Comparison of ENCODE assay signal across 15 cellular contexts in the genomic region with DNA sequence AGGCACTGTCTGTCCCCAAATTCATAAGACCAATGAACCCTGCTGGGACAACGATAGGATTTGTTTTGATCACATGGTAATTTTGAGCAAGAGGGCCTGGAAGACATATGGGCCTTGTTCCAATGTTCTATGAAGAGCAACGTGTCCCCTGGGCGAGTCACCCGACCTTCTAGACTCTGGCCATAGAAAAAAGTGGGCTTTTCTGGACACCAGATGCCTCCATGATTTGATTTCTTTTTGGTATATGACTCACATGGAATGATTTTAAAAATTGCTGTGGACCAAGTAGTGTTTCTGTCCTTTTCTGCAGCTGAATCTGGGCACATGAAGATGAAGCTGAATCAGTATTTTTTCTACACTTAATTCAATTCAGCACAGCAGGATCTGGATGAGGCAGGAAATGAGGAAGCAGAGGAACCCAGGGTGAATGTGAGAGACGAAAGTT.
DNase-seq lines count a peak whose midpoint lies in the region; ATAC-seq and TF ChIP-seq lines count a peak whose summit lies in the region.
"Had no signal": no experiment of that assay in that cellular context is flagged by ENCODE, and none has a peak within 500 bp of the region (broad histone marks: within the 10 kb centered on the region; RNA-seq: fewer than 3 reads in every experiment).

No MANE protein-coding gene starts in this region.

- no peaks in the 10 kb centered on the region for H3K79me1 ChIP-seq in mesenchymal stem cell (replicated peaks; ENCODE audit: low read length, poor library complexity, severe bottlenecking)

- no peak overlapping the region for H3K18ac ChIP-seq in mesenchymal stem cell (ENCODE audit: low read depth in 1 of 2, low read length in 2 of 2)

- H3K27me3 ChIP-seq in mesenchymal stem cell (ENCODE audit: control insufficient read depth in 1 of 2, insufficient read depth in 1 of 2, low read length in 2 of 2) (no peaks in the 10 kb centered on the region), dorsolateral prefrontal cortex (no peaks in the 10 kb centered on the region)

- no peak for ATAC-seq in HG03139 (IDR thresholded peaks at IDR 0.05; ENCODE audit: unreplicated experiment)

- peak overlapping the region; percentile 84 for H3K27ac Mint-ChIP-seq in chondrocyte (ENCODE audit: unreplicated experiment)
- no peak overlapping the region for H3K27ac Mint-ChIP-seq in glutamatergic neuron (ENCODE audit: unreplicated experiment)
- H3K27ac Mint-ChIP-seq: activated CD4-positive, alpha-beta memory T cell treated with anti-CD3 and anti-CD28 coated beads, Interleukin-2, amount 10 ng/mL, durations not matched to agents 7 days and 5 days; B cell had no signal

- H3K27ac ChIP-seq in mesenchymal stem cell (ENCODE audit: low read length, poor library complexity, severe bottlenecking) (peak overlapping the region; percentile 13), dorsolateral prefrontal cortex (peak overlapping the region in 17 of 59 donors; percentile 0 to 70 (median 19))

- DNase-seq in AG10803 (ENCODE audit: low read depth) (peak; percentile 79), MV-4-11 (lab: John Stamatoyannopoulos, UW) (peak; percentile 17), chondrocyte (ENCODE audit: low spot score) (no peak), mesenchymal stem cell (peak; percentile 69), glutamatergic neuron (no peak), dorsolateral prefrontal cortex (no peak), posterior cingulate gyrus (no peak)
- DNase-seq: activated CD4-positive, alpha-beta memory T cell treated with anti-CD3 and anti-CD28 coated beads, Interleukin-2, amount 10 ng/mL, durations not matched to agents 7 days and 5 days; activated gamma-delta T cell; cortex of kidney; head of caudate nucleus; nucleus accumbens; T-helper 1 cell had no signal

- H3K4me3 ChIP-seq in AG10803 (ENCODE audit: low read length): no peak overlapping the region
- no peak overlapping the region for H3K4me3 ChIP-seq in mesenchymal stem cell (ENCODE audit: insufficient read depth in 1 of 2, low read depth in 1 of 2, low read length in 2 of 2)
- no peak overlapping the region for H3K4me3 ChIP-seq in dorsolateral prefrontal cortex

- H2BK15ac ChIP-seq in mesenchymal stem cell (ENCODE audit: low read depth, poor library complexity, severe bottlenecking): no peak overlapping the region

- TF ChIP-seq CTCF in AG10803 (conservative IDR thresholded peaks at IDR 0.05; ENCODE audit: low read length) (no peak), chondrocyte (IDR thresholded peaks at IDR 0.05) (no peak), glutamatergic neuron (IDR thresholded peaks at IDR 0.05; ENCODE audit: partially characterized antibody, unreplicated experiment) (no peak), dorsolateral prefrontal cortex (IDR thresholded peaks at IDR 0.05 in 54 of 56, conservative IDR thresholded peaks at IDR 0.05 in 2 of 56; ENCODE audit: low read depth in 1 of 56, partially characterized antibody in 56 of 56) (no peak)

- H3K9me3 Mint-ChIP-seq in chondrocyte (ENCODE audit: low read depth): no peaks in the 10 kb centered on the region
- H3K9me3 Mint-ChIP-seq in glutamatergic neuron (ENCODE audit: unreplicated experiment): no peaks in the 10 kb centered on the region

- H3K4me3 Mint-ChIP-seq in chondrocyte (ENCODE audit: unreplicated experiment): no peak overlapping the region
- no peak overlapping the region for H3K4me3 Mint-ChIP-seq in glutamatergic neuron (ENCODE audit: unreplicated experiment)
- H3K4me3 Mint-ChIP-seq: activated CD4-positive, alpha-beta memory T cell treated with anti-CD3 and anti-CD28 coated beads, Interleukin-2, amount 10 ng/mL, durations not matched to agents 7 days and 5 days; B cell had no signal

- H3K9me3 ChIP-seq in mesenchymal stem cell (ENCODE audit: control insufficient read depth, low read length): no peaks in the 10 kb centered on the region

- intact Hi-C loops in dorsolateral prefrontal cortex (cut with DNase I) (no loop called here), posterior cingulate gyrus (cut with DNase I) (no loop called here)

- no peak overlapping the region for H3K23ac ChIP-seq in mesenchymal stem cell (ENCODE audit: low read length in 2 of 2)

- H2BK120ac ChIP-seq in mesenchymal stem cell (ENCODE audit: low read depth, low read length): no peak overlapping the region

- peak overlapping the region in 1 of 2 experiments; percentile 21 for H2BK12ac ChIP-seq in mesenchymal stem cell (ENCODE audit: low read length in 2 of 2)

- WGBS in mesenchymal stem cell: 71% methylated on average over 5 of the region's 5 CpGs

- no peak overlapping the region for H2BK5ac ChIP-seq in mesenchymal stem cell (ENCODE audit: low read depth, low read length, poor library complexity, severe bottlenecking)

- no peak overlapping the region for H3K14ac ChIP-seq in mesenchymal stem cell (ENCODE audit: low read length in 2 of 2)

- H3K9ac ChIP-seq in mesenchymal stem cell (ENCODE audit: low read length): peak overlapping the region; percentile 76

- H2AFZ ChIP-seq in mesenchymal stem cell (ENCODE audit: low read depth, low read length): no peak overlapping the region

- H3K4me2 ChIP-seq in mesenchymal stem cell (ENCODE audit: low read length, poor library complexity, severe bottlenecking): no peak overlapping the region

- H3K4ac ChIP-seq in mesenchymal stem cell (ENCODE audit: low read depth in 1 of 2, low read length in 2 of 2): no peak overlapping the region

- no peak overlapping the region for H2AK5ac ChIP-seq in mesenchymal stem cell (ENCODE audit: low read length, severe bottlenecking)

- no peaks in the 10 kb centered on the region for H3K36me3 ChIP-seq in mesenchymal stem cell (ENCODE audit: control insufficient read depth in 1 of 2, insufficient read depth in 2 of 2, low read depth in 1 of 2, low read length in 2 of 2)

- no peaks in the 10 kb centered on the region for H3K36me3 Mint-ChIP-seq in chondrocyte (ENCODE audit: low read depth)
- H3K36me3 Mint-ChIP-seq in glutamatergic neuron (ENCODE audit: unreplicated experiment): no peaks in the 10 kb centered on the region

- no peak overlapping the region for H4K91ac ChIP-seq in mesenchymal stem cell (ENCODE audit: low read length)

- H3K27me3 Mint-ChIP-seq in chondrocyte (ENCODE audit: low read depth) (no peaks in the 10 kb centered on the region), glutamatergic neuron (ENCODE audit: unreplicated experiment) (peaks cover 3% of the 10 kb centered on the region)
- H3K27me3 Mint-ChIP-seq: B cell had no signal

- no peak overlapping the region for H4K8ac ChIP-seq in mesenchymal stem cell (ENCODE audit: low read length)

- H3K4me1 Mint-ChIP-seq in chondrocyte (ENCODE audit: low read depth) (peaks cover 68% of the 10 kb centered on the region), glutamatergic neuron (ENCODE audit: low read depth, unreplicated experiment) (peaks cover 1% of the 10 kb centered on the region)

- H3K4me1 ChIP-seq in mesenchymal stem cell (ENCODE audit: control insufficient read depth, insufficient read depth, low read depth, low read length): peaks cover 4% of the 10 kb centered on the region

Comparison
In these comparisons a context has a peak if more than half of its experiments do, and no peak if none do; other contexts are left out.
1. DNase-seq: peak in AG10803 (single experiment), MV-4-11 (single experiment) and mesenchymal stem cell (single experiment); none in chondrocyte (single experiment), glutamatergic neuron (single experiment), dorsolateral prefrontal cortex (0 of 10) and posterior cingulate gyrus (0 of 10).